In genomic region chr19:35404879-35405622, GRCh38 we compare ENCODE assay signal across 9 cellular contexts. TPM values are rescaled to one million over a fixed set of nuclear protein-coding genes. Genes with fewer than 3 reads are reported as not detected.
DNase-seq lines count a peak whose midpoint lies in the region; ATAC-seq and TF ChIP-seq lines count a peak whose summit lies in the region.
"Had no signal": no experiment of that assay in that cellular context is flagged by ENCODE, and none has a peak within 500 bp of the region (broad histone marks: within the 10 kb centered on the region; RNA-seq: fewer than 3 reads in every experiment).

No MANE protein-coding gene starts in this region.

- H3K4me1 Mint-ChIP-seq in stimulated activated naive CD8-positive, alpha-beta T cell treated with anti-CD3 and anti-CD28 coated beads, Interleukin-15, Interleukin-2, amounts not matched to agents 100 ng/mL and 50 ng/mL, for 24 hours (ENCODE audit: low read depth), result peaks cover 25% of the 10 kb centered on the region

- H3K9me3 ChIP-seq in HUES48 (ENCODE audit: control insufficient read depth, insufficient read depth, low read length) (no peaks in the 10 kb centered on the region), BE2C (no peaks in the 10 kb centered on the region)

- no peaks in the 10 kb centered on the region for H3K27me3 ChIP-seq in HUES48 (ENCODE audit: control insufficient read depth, insufficient read depth, low read length)
- H3K27me3 ChIP-seq in BE2C, result no peaks in the 10 kb centered on the region

- H3K9me3 Mint-ChIP-seq in stimulated activated naive CD8-positive, alpha-beta T cell treated with anti-CD3 and anti-CD28 coated beads, Interleukin-15, Interleukin-2, amounts not matched to agents 100 ng/mL and 50 ng/mL, for 24 hours, result no peaks in the 10 kb centered on the region

- peak overlapping the region; percentile 43 for H3K27ac Mint-ChIP-seq in stimulated activated naive CD8-positive, alpha-beta T cell treated with anti-CD3 and anti-CD28 coated beads, Interleukin-15, Interleukin-2, amounts not matched to agents 100 ng/mL and 50 ng/mL, for 24 hours
- H3K27ac Mint-ChIP-seq: activated naive CD8-positive, alpha-beta T cell had no signal

- peak overlapping the region; percentile 55 for H3K27ac ChIP-seq in HUES48 (ENCODE audit: low read depth, low read length)

- DNase-seq in AG09309 (ENCODE audit: low read depth) (peak; percentile 50), fibroblast of gingiva (ENCODE audit: low read depth) (peak; percentile 35), SIG-M5 (lab: John Stamatoyannopoulos, UW) (no peak), BE2C (no peak), iPS-NIHi7 (ENCODE audit: extremely low spot score) (no peak)

- H3K4me3 ChIP-seq in AG09309 (ENCODE audit: control insufficient read depth, low read depth, low read length), result no peak overlapping the region
- no peak overlapping the region for H3K4me3 ChIP-seq in HUES48 (ENCODE audit: low read depth, low read length)
- no peak overlapping the region for H3K4me3 ChIP-seq in BE2C (ENCODE audit: low read depth, low read length)

- H3K9ac ChIP-seq in HUES48 (ENCODE audit: low read depth, low read length), result no peak overlapping the region

- no peak overlapping the region for H3K4me3 Mint-ChIP-seq in stimulated activated naive CD8-positive, alpha-beta T cell treated with anti-CD3 and anti-CD28 coated beads, Interleukin-15, Interleukin-2, amounts not matched to agents 100 ng/mL and 50 ng/mL, for 24 hours
- H3K4me3 Mint-ChIP-seq: activated naive CD8-positive, alpha-beta T cell had no signal

- peaks cover 4% of the 10 kb centered on the region for H3K27me3 Mint-ChIP-seq in stimulated activated naive CD8-positive, alpha-beta T cell treated with anti-CD3 and anti-CD28 coated beads, Interleukin-15, Interleukin-2, amounts not matched to agents 100 ng/mL and 50 ng/mL, for 24 hours
- H3K27me3 Mint-ChIP-seq: activated naive CD8-positive, alpha-beta T cell had no signal

- TF ChIP-seq CTCF in AG09309 (IDR thresholded peaks at IDR 0.05; ENCODE audit: control insufficient read depth, insufficient read depth, low read depth, low read length, missing control alignments) (no peak), BE2C (IDR thresholded peaks at IDR 0.05; ENCODE audit: low read depth, low read length) (no peak)

- peak; percentile 67 for ATAC-seq in GM19372 (IDR thresholded peaks at IDR 0.05; ENCODE audit: low read depth, unreplicated experiment)

- H3K4me1 ChIP-seq in HUES48 (ENCODE audit: control insufficient read depth, insufficient read depth, low read length) (no peaks in the 10 kb centered on the region), BE2C (peaks cover 3% of the 10 kb centered on the region)

- H3K36me3 ChIP-seq in HUES48 (ENCODE audit: control insufficient read depth, insufficient read depth, low read length) (no peaks in the 10 kb centered on the region), BE2C (no peaks in the 10 kb centered on the region)

- H3K36me3 Mint-ChIP-seq in stimulated activated naive CD8-positive, alpha-beta T cell treated with anti-CD3 and anti-CD28 coated beads, Interleukin-15, Interleukin-2, amounts not matched to agents 100 ng/mL and 50 ng/mL, for 24 hours (ENCODE audit: low read depth), result no peaks in the 10 kb centered on the region
- H3K36me3 Mint-ChIP-seq: activated naive CD8-positive, alpha-beta T cell had no signal

RNA-seq across cellular contexts. Expression of gene GPR42, which starts 34.2 kb away (rescaled TPM):
- 2.6 TPM for polyA plus RNA-seq in BE2C (2012; ENCODE audit: insufficient read depth, insufficient read length, low read depth)

RNA-seq across cellular contexts. Expression of gene FFAR2, which starts 43.0 kb away (rescaled TPM):
- 28.6 TPM for polyA plus RNA-seq in BE2C (2012; ENCODE audit: insufficient read depth, insufficient read length, low read depth)

RNA-seq across cellular contexts. Expression of gene FFAR3, which starts 46.8 kb away (rescaled TPM):
- polyA plus RNA-seq in BE2C (2012; ENCODE audit: insufficient read depth, insufficient read length, low read depth), result 8.6 TPM

RNA-seq across cellular contexts. Expression of gene FFAR1, which starts 57.3 kb away (rescaled TPM):
- polyA plus RNA-seq in BE2C (2012; ENCODE audit: insufficient read depth, insufficient read length, low read depth), result not detected

Comparison
In these comparisons a context has a peak if more than half of its experiments do, and no peak if none do; other contexts are left out.
1. DNase-seq: peak in AG09309 (single experiment) and fibroblast of gingiva (single experiment); none in SIG-M5 (single experiment), BE2C (single experiment) and iPS-NIHi7 (single experiment).